8 cellular contexts compared by ENCODE assay signal in genomic region chr6:40894962-40895799, GRCh38.
DNase-seq lines count a peak whose midpoint lies in the region; ATAC-seq and TF ChIP-seq lines count a peak whose summit lies in the region.

No MANE protein-coding gene starts in this region.

- ATAC-seq in GM21367 (IDR thresholded peaks at IDR 0.05; ENCODE audit: unreplicated experiment) = no peak

- no peaks in the 10 kb centered on the region for H3K27me3 ChIP-seq in right atrium auricular region
- no peaks in the 10 kb centered on the region for H3K27me3 ChIP-seq in smooth muscle cell (ENCODE audit: low read depth)

- H3K4me1 ChIP-seq in HEK293 (ENCODE audit: control insufficient read depth, insufficient read depth, low read length) = no peaks in the 10 kb centered on the region
- peaks cover 0 to 29% of the 10 kb centered on the region in 2 donors for H3K4me1 ChIP-seq in right atrium auricular region
- H3K4me1 ChIP-seq in smooth muscle cell (ENCODE audit: low read depth) = no peaks in the 10 kb centered on the region

- H3K9me3 ChIP-seq in HEK293 (ENCODE audit: control insufficient read depth, insufficient read depth, low read depth, low read length) (no peaks in the 10 kb centered on the region), right atrium auricular region (no peaks in the 10 kb centered on the region), smooth muscle cell (replicated peaks; ENCODE audit: low read depth) (no peaks in the 10 kb centered on the region)

- peak; percentile 68 for TF ChIP-seq CTCF in HEK293 (tag by site-specific recombination; IDR thresholded peaks at IDR 0.05)
- TF ChIP-seq CTCF in right atrium auricular region (IDR thresholded peaks at IDR 0.05) = peak; percentile 26 to 74
- peak; percentile 63 for TF ChIP-seq CTCF in smooth muscle cell (IDR thresholded peaks at IDR 0.05; ENCODE audit: borderline replicate concordance, insufficient read depth, poor library complexity, severe bottlenecking)

- H2AFZ ChIP-seq in smooth muscle cell (ENCODE audit: low read depth) = no peak overlapping the region

- CTCF ChIA-PET in HEK293 (lab: Yijun Ruan, JAX) = interaction anchor here (0.6 to 8.2 kb wide), 24 partner anchors 9 to 782 kb away, joined by 3 to 145 read pairs (median 4); partner anchors contain the start of gene UNC5CL

- H3K36me3 ChIP-seq in HEK293 (ENCODE audit: control insufficient read depth in 2 of 2, insufficient read depth in 1 of 2, low read length in 2 of 2) (no peaks in the 10 kb centered on the region), right atrium auricular region (no peaks in the 10 kb centered on the region), smooth muscle cell (ENCODE audit: low read depth) (no peaks in the 10 kb centered on the region)

- H3K79me2 ChIP-seq in smooth muscle cell (ENCODE audit: low read depth) = no peaks in the 10 kb centered on the region

- POLR2A ChIA-PET in HEK293 (lab: Yijun Ruan, JAX) = interaction anchor here (1.2 kb wide), 1 partner anchor 132 kb away, joined by 4 read pairs; no protein-coding TSS in a partner anchor

- peak; percentile 77 for DNase-seq in UCSD-AML1 (lab: John Stamatoyannopoulos, UW; ENCODE audit: unreplicated experiment)
- no peak for DNase-seq in right atrium auricular region (ENCODE audit: low spot score)
- peak; percentile 21 for DNase-seq in smooth muscle cell (lab: John Stamatoyannopoulos, UW; ENCODE audit: unreplicated experiment)
- DNase-seq in NCI-H2029 treated with DMSO at 0.1 percent for 48 hours (lab: John Stamatoyannopoulos, UW) = no peak
- DNase-seq in activated CD4-positive, alpha-beta T cell treated with anti-CD3 and anti-CD28 coated beads, Interleukin-2, amount 50 U/mL, for 48 hours = no peak
- no peak for DNase-seq in activated T-cell treated with anti-CD3 and anti-CD28 coated beads for 4 hours

- no peak overlapping the region for H3K4me2 ChIP-seq in smooth muscle cell

- H3K4me3 ChIP-seq in HEK293 (ENCODE audit: low read depth, low read length) = no peak overlapping the region
- H3K4me3 ChIP-seq in right atrium auricular region = no peak overlapping the region
- H3K4me3 ChIP-seq in smooth muscle cell = no peak overlapping the region

- H3K27ac ChIP-seq in HEK293 (ENCODE audit: extremely low read depth, low read depth, low read length) = no peak overlapping the region
- peak overlapping the region; percentile 49 to 90 for H3K27ac ChIP-seq in right atrium auricular region
- H3K27ac ChIP-seq in smooth muscle cell (ENCODE audit: low read depth) = no peak overlapping the region

- H3F3A ChIP-seq in smooth muscle cell (ENCODE audit: low read depth) = no peaks in the 10 kb centered on the region

- H4K20me1 ChIP-seq in smooth muscle cell (ENCODE audit: low read depth) = no peaks in the 10 kb centered on the region

- no peak overlapping the region for H3K9ac ChIP-seq in smooth muscle cell (ENCODE audit: low read depth)

- 44% methylated on average over 14 of the region's 14 CpGs for WGBS in smooth muscle cell (ENCODE audit: low lambda C conversion rate)

TF ChIP-seq in HEK293, 187 proteins besides CTCF, POLR2A, EP300 and RAD21:
- TF ChIP-seq ZNF341 (tag by site-specific recombination; IDR thresholded peaks at IDR 0.05; ENCODE audit: low read depth) = no peak
- TF ChIP-seq, protein P1, sequence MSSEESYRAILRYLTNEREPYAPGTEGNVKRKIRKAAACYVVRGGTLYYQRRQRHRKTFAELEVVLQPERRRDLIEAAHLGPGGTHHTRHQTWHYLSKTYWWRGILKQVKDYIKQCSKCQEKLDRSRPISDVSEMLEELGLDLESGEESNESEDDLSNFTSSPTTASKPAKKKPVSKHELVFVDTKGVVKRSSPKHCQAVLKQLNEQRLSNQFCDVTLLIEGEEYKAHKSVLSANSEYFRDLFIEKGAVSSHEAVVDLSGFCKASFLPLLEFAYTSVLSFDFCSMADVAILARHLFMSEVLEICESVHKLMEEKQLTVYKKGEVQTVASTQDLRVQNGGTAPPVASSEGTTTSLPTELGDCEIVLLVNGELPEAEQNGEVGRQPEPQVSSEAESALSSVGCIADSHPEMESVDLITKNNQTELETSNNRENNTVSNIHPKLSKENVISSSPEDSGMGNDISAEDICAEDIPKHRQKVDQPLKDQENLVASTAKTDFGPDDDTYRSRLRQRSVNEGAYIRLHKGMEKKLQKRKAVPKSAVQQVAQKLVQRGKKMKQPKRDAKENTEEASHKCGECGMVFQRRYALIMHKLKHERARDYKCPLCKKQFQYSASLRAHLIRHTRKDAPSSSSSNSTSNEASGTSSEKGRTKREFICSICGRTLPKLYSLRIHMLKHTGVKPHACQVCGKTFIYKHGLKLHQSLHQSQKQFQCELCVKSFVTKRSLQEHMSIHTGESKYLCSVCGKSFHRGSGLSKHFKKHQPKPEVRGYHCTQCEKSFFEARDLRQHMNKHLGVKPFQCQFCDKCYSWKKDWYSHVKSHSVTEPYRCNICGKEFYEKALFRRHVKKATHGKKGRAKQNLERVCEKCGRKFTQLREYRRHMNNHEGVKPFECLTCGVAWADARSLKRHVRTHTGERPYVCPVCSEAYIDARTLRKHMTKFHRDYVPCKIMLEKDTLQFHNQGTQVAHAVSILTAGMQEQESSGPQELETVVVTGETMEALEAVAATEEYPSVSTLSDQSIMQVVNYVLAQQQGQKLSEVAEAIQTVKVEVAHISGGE (tag by site-specific recombination; conservative IDR thresholded peaks at IDR 0.05; ENCODE audit: low read depth) = no peak
- TF ChIP-seq ZNF654 (tag by site-specific recombination; IDR thresholded peaks at IDR 0.05; ENCODE audit: low read depth) = peak; percentile 43
- TF ChIP-seq ZFP41 (tag by site-specific recombination; IDR thresholded peaks at IDR 0.05; ENCODE audit: borderline replicate concordance) = no peak
- TF ChIP-seq KLF8 (tag by site-specific recombination; IDR thresholded peaks at IDR 0.05) = no peak
- no peak for TF ChIP-seq ZNF610 (tag by site-specific recombination; IDR thresholded peaks at IDR 0.05; ENCODE audit: borderline replicate concordance)
- no peak for TF ChIP-seq ZBTB20 (tag by site-specific recombination; IDR thresholded peaks at IDR 0.05)
- peak; percentile 43; the same call in 1 of the 2 replicates for TF ChIP-seq IKZF3 (tag by site-specific recombination; IDR thresholded peaks at IDR 0.05)
- TF ChIP-seq TRIM28 (IDR thresholded peaks at IDR 0.05; ENCODE audit: borderline replicate concordance, low read length) = peak; percentile 64; the same call in 1 of the 2 replicates

Comparison
In these comparisons a context has a peak if more than half of its experiments do, and no peak if none do; other contexts are left out.
1. H3K27ac ChIP-seq: peak in right atrium auricular region (2 of 2); none in HEK293 (single experiment) and smooth muscle cell (single experiment).
2. DNase-seq: peak in UCSD-AML1 (single experiment) and smooth muscle cell (single experiment); none in right atrium auricular region (single experiment), NCI-H2029 treated with DMSO at 0.1 percent for 48 hours (single experiment), activated CD4-positive, alpha-beta T cell treated with anti-CD3 and anti-CD28 coated beads, Interleukin-2, amount 50 U/mL, for 48 hours (0 of 2) and activated T-cell treated with anti-CD3 and anti-CD28 coated beads for 4 hours (single experiment).
3. Peak in every context shown above with its lines, with median percentiles within 50 percentile points of each other: CTCF ChIP-seq.